In genomic region chr3:143536817-143537535, GRCh38 we compare ENCODE assay signal across 10 cellular contexts.
A peak's percentile ranks its signal among the peaks of the same experiment; 100 is the strongest.
DNase-seq lines count a peak whose midpoint lies in the region; ATAC-seq, FAIRE-seq and TF ChIP-seq lines count a peak whose summit lies in the region.
"Had no signal": no experiment of that assay in that cellular context is flagged by ENCODE, and none has a peak within 500 bp of the region (broad histone marks: within the 10 kb centered on the region; RNA-seq: fewer than 3 reads in every experiment).

No MANE protein-coding gene starts in this region.

- peak; percentile 29 for ATAC-seq in esophagus mucosa
- ATAC-seq: Panc1 had no signal

- POLR2A ChIA-PET in HEK293T (lab: Yijun Ruan, JAX): no interaction called here

- no peak overlapping the region for H3K23ac ChIP-seq in mesendoderm (ENCODE audit: low read length)

- H3K4me2 ChIP-seq in mesendoderm (ENCODE audit: low read length): no peak overlapping the region

- DNase-seq in GM12891 (ENCODE audit: insufficient read length, low spot score) (no peak), NCI-H1694 (lab: John Stamatoyannopoulos, UW) (peak; percentile 65), sigmoid colon (no peak), mesendoderm (no peak), SKM-1 (lab: John Stamatoyannopoulos, UW; ENCODE audit: unreplicated experiment) (no peak), HEK293T (ENCODE audit: extremely low spot score) (no peak), OCI-M1 (lab: John Stamatoyannopoulos, UW) (no peak)
- DNase-seq: KG1 had no signal

- no peak overlapping the region for H4K8ac ChIP-seq in mesendoderm (ENCODE audit: low read depth, low read length)

- H3K9me3 ChIP-seq in sigmoid colon: no peaks in the 10 kb centered on the region

- TF ChIP-seq EP300 in sigmoid colon (IDR thresholded peaks at IDR 0.05): no peak

- H3K27me3 ChIP-seq in sigmoid colon (no peaks in the 10 kb centered on the region), mesendoderm (ENCODE audit: insufficient read depth, low read length, poor library complexity) (no peaks in the 10 kb centered on the region)

- FAIRE-seq in GM12891 (lab: Jason Lieb, UNC): peak; percentile 82

- H3K27ac ChIP-seq in sigmoid colon (peak overlapping the region in 3 of 4 donors; percentile 25 to 48 (median 38)), mesendoderm (ENCODE audit: low read depth, low read length) (no peak overlapping the region)

- H3K9ac ChIP-seq in mesendoderm (ENCODE audit: low read length): no peak overlapping the region

- intact Hi-C loops in sigmoid colon (cut with DNase I): no loop called here

- H3K4me1 ChIP-seq in sigmoid colon (peaks cover 0 to 35% (median 30%) of the 10 kb centered on the region in 4 donors), mesendoderm (ENCODE audit: control insufficient read depth, low read depth, low read length) (no peaks in the 10 kb centered on the region)

- 69 to 71% methylated on average over 3 of the region's 3 CpGs for WGBS in sigmoid colon, 2 donors
- WGBS in mesendoderm (ENCODE audit: extremely low coverage, insufficient coverage, low lambda C conversion rate): no CpG with 5 or more reads among the region's 3 CpGs

- H3K18ac ChIP-seq in mesendoderm (ENCODE audit: low read length): no peak overlapping the region

- CTCF ChIA-PET in HEK293T (lab: Yijun Ruan, JAX): no interaction called here

- H3K4me3 ChIP-seq in sigmoid colon (no peak overlapping the region), mesendoderm (ENCODE audit: low read length) (no peak overlapping the region)

- no peaks in the 10 kb centered on the region for H3K79me1 ChIP-seq in mesendoderm (ENCODE audit: low read length)

- no peak overlapping the region for H3K56ac ChIP-seq in mesendoderm (ENCODE audit: low read length)

- no peak overlapping the region for H4K5ac ChIP-seq in mesendoderm (ENCODE audit: low read length)

- no peak overlapping the region for H2BK15ac ChIP-seq in mesendoderm (replicated peaks; ENCODE audit: low read depth)

- no peak overlapping the region for H3K4ac ChIP-seq in mesendoderm (ENCODE audit: low read depth, low read length)

- H2AK5ac ChIP-seq in mesendoderm (ENCODE audit: low read length): no peak overlapping the region

- H2BK5ac ChIP-seq in mesendoderm (ENCODE audit: low read length): no peak overlapping the region

- TF ChIP-seq CTCF in sigmoid colon (IDR thresholded peaks at IDR 0.05): no peak

- no peaks in the 10 kb centered on the region for H3K79me2 ChIP-seq in mesendoderm (ENCODE audit: control insufficient read depth, insufficient read depth, low read length)

- TF ChIP-seq POLR2A in GM12891 (IDR thresholded peaks at IDR 0.05; ENCODE audit: low read depth, low read length) (no peak), sigmoid colon (IDR thresholded peaks at IDR 0.05) (no peak)

- H3K36me3 ChIP-seq in sigmoid colon: no peaks in the 10 kb centered on the region
- H3K36me3 ChIP-seq in mesendoderm (ENCODE audit: control insufficient read depth, insufficient read depth, low read length): no peaks in the 10 kb centered on the region

- no peak overlapping the region for H2BK120ac ChIP-seq in mesendoderm (ENCODE audit: low read depth, low read length)

TF ChIP-seq in GM12891, 5 proteins besides CTCF, POLR2A, EP300 and RAD21:
- TF ChIP-seq POLR2AphosphoS5 (IDR thresholded peaks at IDR 0.05; ENCODE audit: low read depth, low read length) (no peak), POU2F2 (IDR thresholded peaks at IDR 0.05; ENCODE audit: low read depth, low read length) (no peak), TAF1 (IDR thresholded peaks at IDR 0.05; ENCODE audit: low read depth, low read length) (no peak), SPI1 (IDR thresholded peaks at IDR 0.05; ENCODE audit: low read depth, low read length) (no peak), PAX5 (IDR thresholded peaks at IDR 0.05; ENCODE audit: insufficient read depth, low read length, severe bottlenecking) (no peak)

TF ChIP-seq in HEK293T, 16 proteins besides CTCF, POLR2A, EP300 and RAD21:
- TF ChIP-seq FOXK2 (IDR thresholded peaks at IDR 0.05) (no peak), ELF4 (IDR thresholded peaks at IDR 0.05) (no peak), L3MBTL2 (conservative IDR thresholded peaks at IDR 0.05) (no peak), ZNF384 (IDR thresholded peaks at IDR 0.05) (no peak), SP1 (IDR thresholded peaks at IDR 0.05) (no peak), ARNT (IDR thresholded peaks at IDR 0.05) (no peak), TARDBP (IDR thresholded peaks at IDR 0.05) (no peak), BHLHE40 (IDR thresholded peaks at IDR 0.05; ENCODE audit: borderline replicate concordance) (no peak), NFRKB (IDR thresholded peaks at IDR 0.05) (no peak)
